ENCODE assay signal across 12 cellular contexts in the genomic region with DNA sequence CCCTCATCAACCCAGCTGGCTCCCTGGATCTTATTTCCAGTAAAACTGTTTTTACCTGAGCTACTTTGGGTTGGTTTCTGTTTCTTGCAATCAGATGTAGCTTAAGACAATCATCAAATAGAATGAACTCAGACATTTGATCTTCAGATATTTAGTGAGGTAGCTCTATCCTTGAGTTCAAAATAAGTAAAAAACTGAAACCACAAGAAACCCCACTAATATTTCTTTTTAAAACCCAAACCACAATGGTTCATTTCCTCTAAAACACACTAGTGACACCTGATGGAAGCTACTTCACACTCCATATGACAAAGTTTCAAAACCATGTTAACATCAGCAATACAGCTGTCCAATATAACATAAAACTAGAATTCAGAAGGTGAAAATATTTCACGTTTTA. TPM values are rescaled to one million over a fixed set of nuclear protein-coding genes. Genes with fewer than 3 reads are reported as not detected.
DNase-seq lines count a peak whose midpoint lies in the region; ATAC-seq and TF ChIP-seq lines count a peak whose summit lies in the region.
"Had no signal": no experiment of that assay in that cellular context is flagged by ENCODE, and none has a peak within 500 bp of the region (broad histone marks: within the 10 kb centered on the region; RNA-seq: fewer than 3 reads in every experiment).

No MANE protein-coding gene starts in this region.

- TF ChIP-seq CTCF in tibial nerve (IDR thresholded peaks at IDR 0.05), result no peak
- TF ChIP-seq CTCF in uterus (IDR thresholded peaks at IDR 0.05), result no peak

- no peak for TF ChIP-seq POLR2A in tibial nerve (IDR thresholded peaks at IDR 0.05)
- no peak for TF ChIP-seq POLR2A in uterus (IDR thresholded peaks at IDR 0.05)

- H3K27me3 ChIP-seq in Karpas-422 (ENCODE audit: low read length), result no peaks in the 10 kb centered on the region
- H3K27me3 ChIP-seq in tibial nerve, result no peaks in the 10 kb centered on the region
- no peaks in the 10 kb centered on the region for H3K27me3 ChIP-seq in uterus

- H2AFZ ChIP-seq in Karpas-422 (ENCODE audit: low read length), result no peak overlapping the region

- H3K4me3 Mint-ChIP-seq in natural killer cell treated with Interleukin-12 subunit alpha and Interleukin-12 subunit beta and Interleukin-15 and Interleukin-18, amount 100 ng/mL, for 72 hours, result no peak overlapping the region

- no peak overlapping the region for H3K27ac ChIP-seq in Karpas-422 (ENCODE audit: low read length)
- H3K27ac ChIP-seq in tibial nerve, result no peak overlapping the region
- no peak overlapping the region for H3K27ac ChIP-seq in uterus
- H3K27ac ChIP-seq: HL-60 had no signal

- H3K9ac ChIP-seq in Karpas-422 (ENCODE audit: low read length), result no peak overlapping the region

- H3K27me3 Mint-ChIP-seq in natural killer cell treated with Interleukin-12 subunit alpha and Interleukin-12 subunit beta and Interleukin-15 and Interleukin-18, amount 100 ng/mL, for 72 hours, result no peaks in the 10 kb centered on the region

- H3K27ac Mint-ChIP-seq in natural killer cell treated with Interleukin-12 subunit alpha and Interleukin-12 subunit beta and Interleukin-15 and Interleukin-18, amount 100 ng/mL, for 72 hours, result peak overlapping the region; percentile 71 to 72

- WGBS in tibial nerve, 2 donors, result 73 to 83% methylated on average over 1 of the region's 1 CpG

- ATAC-seq in activated CD4-positive, CD25-positive, alpha-beta regulatory T cell treated with anti-CD3 and anti-CD28 coated beads, Interleukin-2, amount 50 U/mL, for 24 hours, result peak; percentile 83 to 86
- ATAC-seq in GM21723 (IDR thresholded peaks at IDR 0.05; ENCODE audit: unreplicated experiment), result peak; percentile 84
- ATAC-seq in natural killer cell treated with Interleukin-12 subunit alpha and Interleukin-12 subunit beta and Interleukin-15 and Interleukin-18, amount 100 ng/mL, for 72 hours, result peak; percentile 38 to 52

- peaks cover 8% of the 10 kb centered on the region for H3K36me3 ChIP-seq in Karpas-422 (ENCODE audit: insufficient read depth, low read length)
- peaks cover 0 to 36% (median 8%) of the 10 kb centered on the region in 3 donors for H3K36me3 ChIP-seq in tibial nerve
- H3K36me3 ChIP-seq in uterus, result no peaks in the 10 kb centered on the region

- TF ChIP-seq EP300 in tibial nerve (IDR thresholded peaks at IDR 0.05), result no peak

- H3K4me1 Mint-ChIP-seq in natural killer cell treated with Interleukin-12 subunit alpha and Interleukin-12 subunit beta and Interleukin-15 and Interleukin-18, amount 100 ng/mL, for 72 hours (ENCODE audit: low read depth in 2 of 2), result peaks cover 15 to 25% of the 10 kb centered on the region in 2 donors

- H3K4me1 ChIP-seq in Karpas-422 (ENCODE audit: low read length) (peaks cover 8% of the 10 kb centered on the region), tibial nerve (no peaks in the 10 kb centered on the region), uterus (no peaks in the 10 kb centered on the region)

- peaks cover 37% of the 10 kb centered on the region for H3K79me2 ChIP-seq in Karpas-422 (ENCODE audit: low read length)

- DNase-seq in activated CD4-positive, CD25-positive, alpha-beta regulatory T cell (lab: John Stamatoyannopoulos, UW), result no peak
- DNase-seq in Karpas-422 (peak; percentile 45), tibial nerve (ENCODE audit: low spot score in 2 of 2) (no peak), uterus (no peak), SKM-1 (lab: John Stamatoyannopoulos, UW; ENCODE audit: unreplicated experiment) (no peak)
- no peak for DNase-seq in natural killer cell treated with Interleukin-12 subunit alpha and Interleukin-12 subunit beta and Interleukin-15 and Interleukin-18, amount 100 ng/mL, for 72 hours (ENCODE audit: low spot score)

- H3K4me3 ChIP-seq in Karpas-422 (ENCODE audit: low read length) (no peak overlapping the region), tibial nerve (no peak overlapping the region), uterus (no peak overlapping the region)

- no peaks in the 10 kb centered on the region for H3K9me3 Mint-ChIP-seq in natural killer cell treated with Interleukin-12 subunit alpha and Interleukin-12 subunit beta and Interleukin-15 and Interleukin-18, amount 100 ng/mL, for 72 hours

- no peaks in the 10 kb centered on the region for H3K9me2 ChIP-seq in Karpas-422 (replicated peaks; ENCODE audit: insufficient read depth, low read length)

- H4K20me1 ChIP-seq in Karpas-422 (ENCODE audit: insufficient read depth, low read depth, low read length), result no peaks in the 10 kb centered on the region

- H3K9me3 ChIP-seq in Karpas-422 (ENCODE audit: low read length) (no peaks in the 10 kb centered on the region), tibial nerve (no peaks in the 10 kb centered on the region), uterus (no peaks in the 10 kb centered on the region)

- H3K4me2 ChIP-seq in Karpas-422 (ENCODE audit: low read depth, low read length, poor library complexity, severe bottlenecking), result no peak overlapping the region

- intact Hi-C loops in uterus (cut with DNase I; ENCODE audit: low total_unique reads), result no loop called here

- peaks cover 6% of the 10 kb centered on the region for H3K36me3 Mint-ChIP-seq in natural killer cell treated with Interleukin-12 subunit alpha and Interleukin-12 subunit beta and Interleukin-15 and Interleukin-18, amount 100 ng/mL, for 72 hours

RNA-seq across cellular contexts. Expression of a gene that starts 37.8 kb away (rescaled TPM):
- not detected in 2 replicates for total RNA-seq in Karpas-422 (2014; rRNA removed; shearing (Covaris generic); ENCODE audit: low replicate concordance)
- total RNA-seq in natural killer cell treated with Interleukin-12 subunit alpha and Interleukin-12 subunit beta and Interleukin-15 and Interleukin-18, amount 100 ng/mL, for 72 hours, result not detected
- total RNA-seq in tibial nerve (not detected), uterus (not detected)
- total RNA-seq: glomerular endothelial cell, RPMI7951, ureter had no signal
